ENCODE assay signal across 19 cellular contexts in the genomic region with DNA sequence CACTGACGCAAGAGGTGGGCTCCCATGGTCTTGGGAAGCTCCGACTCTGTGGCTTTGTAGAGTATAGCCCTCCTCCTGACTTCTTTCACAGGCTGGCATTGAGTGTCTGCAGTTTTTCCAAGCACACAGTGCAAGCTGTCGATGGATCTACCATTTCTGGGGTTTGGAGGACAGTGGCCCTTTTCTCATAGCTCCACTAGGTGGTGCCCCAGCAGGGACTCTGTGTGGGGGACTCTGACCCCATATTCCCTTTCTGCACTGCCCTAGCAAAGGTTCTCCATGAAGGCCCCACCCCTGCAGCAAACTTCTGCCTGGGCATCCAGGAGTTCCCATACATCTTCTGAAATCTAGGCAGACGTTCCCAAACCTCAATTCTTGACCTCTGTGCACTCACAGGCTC.
A peak's percentile ranks its signal among the peaks of the same experiment; 100 is the strongest.
DNase-seq lines count a peak whose midpoint lies in the region; ATAC-seq and TF ChIP-seq lines count a peak whose summit lies in the region.
"Had no signal": no experiment of that assay in that cellular context is flagged by ENCODE, and none has a peak within 500 bp of the region (broad histone marks: within the 10 kb centered on the region; RNA-seq: fewer than 3 reads in every experiment).

No MANE protein-coding gene starts in this region.

- H3K4me1 ChIP-seq in OCI-LY7 (ENCODE audit: insufficient read depth, low read length, poor library complexity, severe bottlenecking) (no peaks in the 10 kb centered on the region), neural progenitor cell (no peaks in the 10 kb centered on the region)

- DNase-seq in G401 (ENCODE audit: low spot score) (peak; percentile 37), GM13977 (ENCODE audit: low spot score) (no peak), OCI-LY7 (ENCODE audit: low spot score) (no peak), neural progenitor cell (ENCODE audit: low spot score) (no peak), SW480 (ENCODE audit: low spot score) (no peak)
- DNase-seq: C1 segment of cervical spinal cord, NCI-H1694 treated with DMSO at 0.1 percent for 48 hours, NCI-H2107, NCI-H510A treated with DMSO at 0.1 percent for 48 hours, NCI-H774, PC-3, RPMI8226, SHP77 treated with DMSO at 0.1 percent for 48 hours, SK-N-SH, T-cell had no signal

- H3K79me2 ChIP-seq in OCI-LY7 (ENCODE audit: insufficient read depth, low read depth, low read length) (no peaks in the 10 kb centered on the region), neural progenitor cell (ENCODE audit: low read depth) (no peaks in the 10 kb centered on the region)

- H2AFZ ChIP-seq in OCI-LY7 (ENCODE audit: low read length), result no peak overlapping the region
- H2AFZ ChIP-seq in neural progenitor cell (replicated peaks), result no peak overlapping the region

- H3K27ac ChIP-seq in OCI-LY7 (ENCODE audit: low read depth, low read length, poor library complexity, severe bottlenecking) (no peak overlapping the region), neural progenitor cell (no peak overlapping the region)

- H3F3A ChIP-seq in neural progenitor cell (ENCODE audit: low read depth), result peaks cover 5% of the 10 kb centered on the region

- H3K4me1 Mint-ChIP-seq in neural progenitor cell, result peaks cover 3% of the 10 kb centered on the region
- H3K4me1 Mint-ChIP-seq: T-cell had no signal

- H3K9me3 ChIP-seq in OCI-LY7 (ENCODE audit: low read length) (no peaks in the 10 kb centered on the region), neural progenitor cell (ENCODE audit: low read depth) (no peaks in the 10 kb centered on the region)
- H3K9me3 ChIP-seq: SK-N-SH had no signal

- H3K4me2 ChIP-seq in OCI-LY7 (ENCODE audit: low read length) (no peak overlapping the region), neural progenitor cell (no peak overlapping the region)
- H3K4me2 ChIP-seq: SK-N-SH had no signal

- CTCF ChIA-PET in OCI-LY7 (lab: Charles Lee; ENCODE audit: unreplicated experiment), result no interaction called here

- no TSS peak for BruUV-seq in OCI-LY7 (replicated peaks; lab: Mats Ljungman, UMichigan)

- ATAC-seq in GM18909 (IDR thresholded peaks at IDR 0.05; ENCODE audit: poor library complexity, unreplicated experiment) (no peak), GM21619 (IDR thresholded peaks at IDR 0.05; ENCODE audit: unreplicated experiment) (no peak), GM19023 (IDR thresholded peaks at IDR 0.05; ENCODE audit: unreplicated experiment) (no peak)
- ATAC-seq: K562, PC-3, T-cell had no signal

- peaks cover 6% of the 10 kb centered on the region for H3K9me3 Mint-ChIP-seq in neural progenitor cell

- no peak overlapping the region for H3K4me3 Mint-ChIP-seq in neural progenitor cell
- H3K4me3 Mint-ChIP-seq: T-cell had no signal

- no peaks in the 10 kb centered on the region for H3K9me2 ChIP-seq in OCI-LY7 (ENCODE audit: insufficient read depth, low read length)
- H3K9me2 ChIP-seq: SK-N-SH had no signal

- peak; percentile 17 for TF ChIP-seq CTCF in GM13977 (IDR thresholded peaks at IDR 0.05; ENCODE audit: extremely low read depth, insufficient read depth, missing control alignments)
- 0 out of 2 replicates have a peak, but pooled peaks have one; percentile 17 for TF ChIP-seq CTCF in OCI-LY7 (conservative IDR thresholded peaks at IDR 0.05; ENCODE audit: low read length)
- TF ChIP-seq CTCF in neural progenitor cell (IDR thresholded peaks at IDR 0.05), result peak; percentile 7

- no peaks in the 10 kb centered on the region for H3K27me3 Mint-ChIP-seq in neural progenitor cell (ENCODE audit: insufficient read depth, low read depth)
- H3K27me3 Mint-ChIP-seq: T-cell had no signal

- no peaks in the 10 kb centered on the region for H3K36me3 ChIP-seq in OCI-LY7 (ENCODE audit: insufficient read depth, low read length)
- H3K36me3 ChIP-seq in neural progenitor cell, result no peaks in the 10 kb centered on the region

- H3K36me3 Mint-ChIP-seq in neural progenitor cell, result peaks cover under 1% of the 10 kb centered on the region
- H3K36me3 Mint-ChIP-seq: T-cell had no signal

- H4K20me1 ChIP-seq in OCI-LY7 (ENCODE audit: insufficient read depth, low read length) (no peaks in the 10 kb centered on the region), neural progenitor cell (ENCODE audit: low read depth) (no peaks in the 10 kb centered on the region)

- no peak overlapping the region for H3K9ac ChIP-seq in neural progenitor cell
- H3K9ac ChIP-seq: SK-N-SH had no signal

- no peaks in the 10 kb centered on the region for H3K27me3 ChIP-seq in neural progenitor cell

- intact Hi-C loops in OCI-LY7 (cut with micrococcal nuclease; ENCODE audit: unreplicated experiment), result no loop called here

- POLR2A ChIA-PET in OCI-LY7 (lab: Charles Lee), result no interaction called here

- no peak overlapping the region for H3K27ac Mint-ChIP-seq in neural progenitor cell
- H3K27ac Mint-ChIP-seq: T-cell had no signal

- H3K4me3 ChIP-seq in OCI-LY7 (ENCODE audit: low read depth, low read length, poor library complexity, severe bottlenecking), result no peak overlapping the region
- no peak overlapping the region for H3K4me3 ChIP-seq in neural progenitor cell
- H3K4me3 ChIP-seq: K562 had no signal

- in situ Hi-C loops in G401 (cut with HindIII; ENCODE audit: low sequenced_read_pairs), result no loop called here
- in situ Hi-C loops in GM13977 (cut with MboI; ENCODE audit: low pct_unique_long_range_greater_than_20kb, low sequenced_read_pairs, unreplicated experiment), result no loop called here
